17 cellular contexts compared by ENCODE assay signal in genomic region chr11:35043933-35044332, GRCh38.
A peak's percentile ranks its signal among the peaks of the same experiment; 100 is the strongest.
DNase-seq lines count a peak whose midpoint lies in the region; ATAC-seq, FAIRE-seq and TF ChIP-seq lines count a peak whose summit lies in the region.
"Had no signal": no experiment of that assay in that cellular context is flagged by ENCODE, and none has a peak within 500 bp of the region (broad histone marks: within the 10 kb centered on the region; RNA-seq: fewer than 3 reads in every experiment).

No MANE protein-coding gene starts in this region.

- peak; percentile 60 for FAIRE-seq in GM12891 (lab: Jason Lieb, UNC)
- FAIRE-seq: RCC 7860 had no signal

- TF ChIP-seq CTCF in heart left ventricle (IDR thresholded peaks at IDR 0.05), result no peak
- no peak for TF ChIP-seq CTCF in body of pancreas (IDR thresholded peaks at IDR 0.05)
- TF ChIP-seq CTCF in GM10266 (IDR thresholded peaks at IDR 0.05; ENCODE audit: control insufficient read depth, insufficient read depth, low read depth, missing control alignments), result no peak

- 50 to 88% (median 75%) methylated on average over 1 of the region's 1 CpG for WGBS in heart left ventricle, 4 donors
- WGBS in body of pancreas, 2 donors, result 90 to 93% methylated on average over 1 of the region's 1 CpG

- H3K36me3 ChIP-seq in heart left ventricle (no peaks in the 10 kb centered on the region), body of pancreas (replicated peaks in 1 of 2; ENCODE audit: insufficient read depth in 1 of 2, low read depth in 2 of 2) (no peaks in the 10 kb centered on the region)

- DNase-seq in A172 (ENCODE audit: low spot score) (peak; percentile 34), GM12891 (ENCODE audit: insufficient read length, low spot score) (no peak), NOMO-1 treated with DMSO at 0.1 percent for 48 hours (lab: John Stamatoyannopoulos, UW; ENCODE audit: unreplicated experiment) (peak; percentile 72), heart left ventricle (peak in 3 of 5 donors; percentile 29 to 46 (median 36)), body of pancreas (no peak), GM10266 (ENCODE audit: extremely low spot score) (no peak)
- DNase-seq: activated CD8-positive, alpha-beta memory T cell treated with anti-CD3 and anti-CD28 coated beads for 24 hours; activated gamma-delta T cell treated with Interleukin-2 at 50 U/mL for 16 hours; effector CD8-positive, alpha-beta T cell; GOT3; islet precursor cell; NCI-H345; retina; stimulated activated naive CD4-positive, alpha-beta T cell treated with Interleukin-2 at 50 U/mL for 16 hours had no signal

- H3K4me1 ChIP-seq in heart left ventricle (peaks cover 0 to 85% (median 5%) of the 10 kb centered on the region in 12 donors), body of pancreas (peaks cover 23% of the 10 kb centered on the region)

- intact Hi-C loops in heart left ventricle (cut with DNase I) (no loop called here), body of pancreas (cut with DNase I) (no loop called here)

- H3K27ac ChIP-seq in heart left ventricle (no peak overlapping the region), body of pancreas (no peak overlapping the region)

- H3K27me3 ChIP-seq in heart left ventricle (no peaks in the 10 kb centered on the region), body of pancreas (no peaks in the 10 kb centered on the region)

- peak; percentile 71 to 81 (median 78) for ATAC-seq in heart left ventricle
- no peak for ATAC-seq in HG03469 (IDR thresholded peaks at IDR 0.05; ENCODE audit: unreplicated experiment)
- ATAC-seq in body of pancreas, result no peak
- no peak for ATAC-seq in GM18498 (IDR thresholded peaks at IDR 0.05; ENCODE audit: unreplicated experiment)

- H3K4me3 ChIP-seq in heart left ventricle, result peak overlapping the region in 2 of 12 donors; percentile 18 to 25
- no peak overlapping the region for H3K4me3 ChIP-seq in body of pancreas

- TF ChIP-seq POLR2A in GM12891 (IDR thresholded peaks at IDR 0.05; ENCODE audit: low read depth, low read length) (no peak), heart left ventricle (IDR thresholded peaks at IDR 0.05) (no peak), body of pancreas (IDR thresholded peaks at IDR 0.05) (no peak)

- H3K9me3 ChIP-seq in heart left ventricle (no peaks in the 10 kb centered on the region), body of pancreas (no peaks in the 10 kb centered on the region)

TF ChIP-seq in GM12891, 5 proteins besides CTCF, POLR2A, EP300 and RAD21:
- no peak for TF ChIP-seq TAF1 (IDR thresholded peaks at IDR 0.05; ENCODE audit: low read depth, low read length)
- TF ChIP-seq POU2F2 (IDR thresholded peaks at IDR 0.05; ENCODE audit: low read depth, low read length), result no peak
- TF ChIP-seq PAX5 (IDR thresholded peaks at IDR 0.05; ENCODE audit: insufficient read depth, low read length, severe bottlenecking), result no peak
- no peak for TF ChIP-seq POLR2AphosphoS5 (IDR thresholded peaks at IDR 0.05; ENCODE audit: low read depth, low read length)
- TF ChIP-seq SPI1 (IDR thresholded peaks at IDR 0.05; ENCODE audit: low read depth, low read length), result no peak

Comparison
In these comparisons a context has a peak if more than half of its experiments do, and no peak if none do; other contexts are left out.
1. DNase-seq: peak in A172 (single experiment), NOMO-1 treated with DMSO at 0.1 percent for 48 hours (single experiment) and heart left ventricle (3 of 5); none in GM12891 (single experiment), body of pancreas (0 of 4) and GM10266 (single experiment).
2. ATAC-seq: peak in heart left ventricle (4 of 4); none in HG03469 (single experiment), body of pancreas (single experiment) and GM18498 (single experiment).